1 cellular context compared by ENCODE assay signal in the genomic region with DNA sequence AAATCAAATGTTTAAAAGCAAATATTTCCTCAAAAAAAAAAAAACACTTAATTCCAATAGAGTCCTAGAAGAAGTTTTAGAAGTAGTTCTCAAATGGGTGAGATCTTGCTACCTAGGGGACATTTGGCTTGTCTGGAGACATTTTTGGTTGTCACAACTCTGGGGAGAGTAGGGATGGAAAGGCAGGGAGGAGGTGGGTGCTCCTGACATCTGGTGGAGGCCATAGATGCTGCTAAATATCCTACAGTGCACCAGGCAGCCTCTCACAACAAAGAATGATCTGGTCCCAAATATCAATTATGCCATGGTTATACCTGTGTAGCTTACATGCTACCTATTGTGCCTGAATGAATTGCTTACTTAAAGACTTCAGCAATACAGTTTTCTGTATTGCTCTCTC.
TF ChIP-seq lines count a peak whose summit lies in the region.

No MANE protein-coding gene starts in this region.

TF ChIP-seq in HepG2, 621 proteins besides CTCF, POLR2A, EP300 and RAD21:
- TF ChIP-seq ZNF737 (CRISPR knock-in tag; IDR thresholded peaks at IDR 0.05; ENCODE audit: borderline replicate concordance) (no peak), ZNF766 (CRISPR knock-in tag; IDR thresholded peaks at IDR 0.05; ENCODE audit: borderline replicate concordance) (no peak), ZNF558 (CRISPR knock-in tag; IDR thresholded peaks at IDR 0.05; ENCODE audit: borderline replicate concordance) (no peak), ZNF784 (CRISPR knock-in tag; IDR thresholded peaks at IDR 0.05; ENCODE audit: borderline replicate concordance) (no peak), ZNF101 (CRISPR knock-in tag; IDR thresholded peaks at IDR 0.05; ENCODE audit: borderline replicate concordance, low read depth) (no peak), AGO2 (optimal IDR thresholded peaks at IDR 0.05; ENCODE audit: low read depth, low read length) (no peak), ZBTB42 (CRISPR knock-in tag; IDR thresholded peaks at IDR 0.05) (no peak), PREB (CRISPR knock-in tag; IDR thresholded peaks at IDR 0.05) (no peak), SIN3B (IDR thresholded peaks at IDR 0.05; ENCODE audit: low read length) (no peak)
- TF ChIP-seq, protein P1, sequence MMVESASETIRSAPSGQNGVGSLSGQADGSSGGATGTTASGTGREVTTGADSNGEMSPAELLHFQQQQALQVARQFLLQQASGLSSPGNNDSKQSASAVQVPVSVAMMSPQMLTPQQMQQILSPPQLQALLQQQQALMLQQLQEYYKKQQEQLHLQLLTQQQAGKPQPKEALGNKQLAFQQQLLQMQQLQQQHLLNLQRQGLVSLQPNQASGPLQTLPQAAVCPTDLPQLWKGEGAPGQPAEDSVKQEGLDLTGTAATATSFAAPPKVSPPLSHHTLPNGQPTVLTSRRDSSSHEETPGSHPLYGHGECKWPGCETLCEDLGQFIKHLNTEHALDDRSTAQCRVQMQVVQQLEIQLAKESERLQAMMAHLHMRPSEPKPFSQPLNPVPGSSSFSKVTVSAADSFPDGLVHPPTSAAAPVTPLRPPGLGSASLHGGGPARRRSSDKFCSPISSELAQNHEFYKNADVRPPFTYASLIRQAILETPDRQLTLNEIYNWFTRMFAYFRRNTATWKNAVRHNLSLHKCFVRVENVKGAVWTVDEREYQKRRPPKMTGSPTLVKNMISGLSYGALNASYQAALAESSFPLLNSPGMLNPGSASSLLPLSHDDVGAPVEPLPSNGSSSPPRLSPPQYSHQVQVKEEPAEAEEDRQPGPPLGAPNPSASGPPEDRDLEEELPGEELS (CRISPR knock-in tag; IDR thresholded peaks at IDR 0.05) = no peak
- TF ChIP-seq, protein P2, sequence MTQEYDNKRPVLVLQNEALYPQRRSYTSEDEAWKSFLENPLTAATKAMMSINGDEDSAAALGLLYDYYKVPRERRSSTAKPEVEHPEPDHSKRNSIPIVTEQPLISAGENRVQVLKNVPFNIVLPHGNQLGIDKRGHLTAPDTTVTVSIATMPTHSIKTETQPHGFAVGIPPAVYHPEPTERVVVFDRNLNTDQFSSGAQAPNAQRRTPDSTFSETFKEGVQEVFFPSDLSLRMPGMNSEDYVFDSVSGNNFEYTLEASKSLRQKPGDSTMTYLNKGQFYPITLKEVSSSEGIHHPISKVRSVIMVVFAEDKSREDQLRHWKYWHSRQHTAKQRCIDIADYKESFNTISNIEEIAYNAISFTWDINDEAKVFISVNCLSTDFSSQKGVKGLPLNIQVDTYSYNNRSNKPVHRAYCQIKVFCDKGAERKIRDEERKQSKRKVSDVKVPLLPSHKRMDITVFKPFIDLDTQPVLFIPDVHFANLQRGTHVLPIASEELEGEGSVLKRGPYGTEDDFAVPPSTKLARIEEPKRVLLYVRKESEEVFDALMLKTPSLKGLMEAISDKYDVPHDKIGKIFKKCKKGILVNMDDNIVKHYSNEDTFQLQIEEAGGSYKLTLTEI (CRISPR knock-in tag; conservative IDR thresholded peaks at IDR 0.05) = no peak
- TF ChIP-seq, protein P3, sequence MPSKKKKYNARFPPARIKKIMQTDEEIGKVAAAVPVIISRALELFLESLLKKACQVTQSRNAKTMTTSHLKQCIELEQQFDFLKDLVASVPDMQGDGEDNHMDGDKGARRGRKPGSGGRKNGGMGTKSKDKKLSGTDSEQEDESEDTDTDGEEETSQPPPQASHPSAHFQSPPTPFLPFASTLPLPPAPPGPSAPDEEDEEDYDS (CRISPR knock-in tag; IDR thresholded peaks at IDR 0.05) = no peak
- TF ChIP-seq, protein P4, sequence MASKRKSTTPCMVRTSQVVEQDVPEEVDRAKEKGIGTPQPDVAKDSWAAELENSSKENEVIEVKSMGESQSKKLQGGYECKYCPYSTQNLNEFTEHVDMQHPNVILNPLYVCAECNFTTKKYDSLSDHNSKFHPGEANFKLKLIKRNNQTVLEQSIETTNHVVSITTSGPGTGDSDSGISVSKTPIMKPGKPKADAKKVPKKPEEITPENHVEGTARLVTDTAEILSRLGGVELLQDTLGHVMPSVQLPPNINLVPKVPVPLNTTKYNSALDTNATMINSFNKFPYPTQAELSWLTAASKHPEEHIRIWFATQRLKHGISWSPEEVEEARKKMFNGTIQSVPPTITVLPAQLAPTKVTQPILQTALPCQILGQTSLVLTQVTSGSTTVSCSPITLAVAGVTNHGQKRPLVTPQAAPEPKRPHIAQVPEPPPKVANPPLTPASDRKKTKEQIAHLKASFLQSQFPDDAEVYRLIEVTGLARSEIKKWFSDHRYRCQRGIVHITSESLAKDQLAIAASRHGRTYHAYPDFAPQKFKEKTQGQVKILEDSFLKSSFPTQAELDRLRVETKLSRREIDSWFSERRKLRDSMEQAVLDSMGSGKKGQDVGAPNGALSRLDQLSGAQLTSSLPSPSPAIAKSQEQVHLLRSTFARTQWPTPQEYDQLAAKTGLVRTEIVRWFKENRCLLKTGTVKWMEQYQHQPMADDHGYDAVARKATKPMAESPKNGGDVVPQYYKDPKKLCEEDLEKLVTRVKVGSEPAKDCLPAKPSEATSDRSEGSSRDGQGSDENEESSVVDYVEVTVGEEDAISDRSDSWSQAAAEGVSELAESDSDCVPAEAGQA (IDR thresholded peaks at IDR 0.05; ENCODE audit: low read depth) = no peak
- TF ChIP-seq, protein P4 (CRISPR knock-in tag; IDR thresholded peaks at IDR 0.05; ENCODE audit: borderline replicate concordance) = no peak
